In genomic region chr4:189904420-189905027, GRCh38 we compare ENCODE assay signal across 8 cellular contexts. TPM values are rescaled to one million over a fixed set of nuclear protein-coding genes. Genes with fewer than 3 reads are reported as not detected.
DNase-seq lines count a peak whose midpoint lies in the region; ATAC-seq, FAIRE-seq and TF ChIP-seq lines count a peak whose summit lies in the region.
"Not testable (repeated sequence)": the region's sequence is repeated elsewhere in the genome, so short reads cannot be mapped to it uniquely, and the experiment has no call there.

No MANE protein-coding gene starts in this region.

- peak; percentile 90 for ATAC-seq in GM18870 (IDR thresholded peaks at IDR 0.05; ENCODE audit: unreplicated experiment)
- ATAC-seq in HG02973 (IDR thresholded peaks at IDR 0.05; ENCODE audit: unreplicated experiment), result peak; percentile 81
- peak; percentile 84 for ATAC-seq in HepG2

- not testable (repeated sequence) for TF ChIP-seq POLR2A in endothelial cell of umbilical vein (IDR thresholded peaks at IDR 0.05; ENCODE audit: low read depth, low read length); HepG2 (IDR thresholded peaks at IDR 0.05; ENCODE audit: insufficient read depth in 1 of 2, low read depth in 2 of 2, low read length in 2 of 2)

- peak; percentile 32; the same call in 1 of the 2 replicates for TF ChIP-seq RAD21 in HepG2 (CRISPR knock-in tag; IDR thresholded peaks at IDR 0.05)

- not testable (repeated sequence) for H3K4me1 ChIP-seq in OCI-LY7 (ENCODE audit: insufficient read depth, low read length, poor library complexity, severe bottlenecking); endothelial cell of umbilical vein (ENCODE audit: control insufficient read depth, extremely low read depth, insufficient read depth, low read length); HepG2 (ENCODE audit: insufficient read depth, low read length)

- not testable (repeated sequence) for H3K9me3 ChIP-seq in OCI-LY7 (ENCODE audit: low read length); endothelial cell of umbilical vein (replicated peaks; ENCODE audit: control insufficient read depth, insufficient read depth, low read length); HepG2 (ENCODE audit: low read length)

- not testable (repeated sequence) for H3K27ac ChIP-seq in OCI-LY7 (ENCODE audit: low read depth, low read length, poor library complexity, severe bottlenecking); endothelial cell of umbilical vein (ENCODE audit: insufficient read depth, low read depth, low read length); HepG2 (ENCODE audit: extremely low read length, insufficient read depth, low read length)

- 0% methylated on average over 4 of the region's 6 CpGs for WGBS in HepG2 (ENCODE audit: low lambda C conversion rate)

- peak; percentile 80 for TF ChIP-seq CTCF in OCI-LY7 (conservative IDR thresholded peaks at IDR 0.05; ENCODE audit: low read length)
- TF ChIP-seq CTCF in endothelial cell of umbilical vein (IDR thresholded peaks at IDR 0.05; ENCODE audit: extremely low read depth in 1 of 2, insufficient read depth in 1 of 2, low read depth in 1 of 2, low read length in 2 of 2), result peak; percentile 51 to 55
- peak; percentile 69 for TF ChIP-seq CTCF in HepG2 (CRISPR knock-in tag; IDR thresholded peaks at IDR 0.05)

- not testable (repeated sequence) for H3K79me2 ChIP-seq in OCI-LY7 (ENCODE audit: insufficient read depth, low read depth, low read length); endothelial cell of umbilical vein (ENCODE audit: control insufficient read depth, insufficient read depth, low read length); HepG2 (ENCODE audit: insufficient read depth, low read length)

- H3K36me3 ChIP-seq in OCI-LY7 (ENCODE audit: insufficient read depth, low read length); endothelial cell of umbilical vein (ENCODE audit: control insufficient read depth in 2 of 2, extremely low read depth in 1 of 2, insufficient read depth in 2 of 2, low read length in 2 of 2); HepG2 (replicated peaks in 1 of 2; ENCODE audit: control insufficient read depth in 1 of 2, insufficient read depth in 2 of 2, low read length in 2 of 2): not testable (repeated sequence)

- H3K9ac ChIP-seq in endothelial cell of umbilical vein (replicated peaks; ENCODE audit: extremely low read depth, insufficient read depth, low read length); HepG2 (ENCODE audit: insufficient read depth, low read depth, low read length): not testable (repeated sequence)

- DNase-seq in Ammon's horn (ENCODE audit: low spot score) (peak; percentile 81), OCI-LY7 (ENCODE audit: low spot score) (peak; percentile 68), activated T-cell treated with anti-CD3 and anti-CD28 coated beads for 48 hours (ENCODE audit: low read depth) (peak; percentile 13), endothelial cell of umbilical vein (ENCODE audit: low read depth, low spot score) (peak; percentile 48), HepG2 (ENCODE audit: low spot score) (peak; percentile 57)
- DNase-seq in stimulated activated CD4-positive, alpha-beta T cell treated with anti-CD3 and anti-CD28 coated beads, Interleukin-12 subunit alpha, Interleukin-12 subunit beta, amount 100 ng/mL, for 48 hours (ENCODE audit: low read depth in 2 of 3, low spot score in 1 of 3), result peak in 2 of 3 donors; percentile 24 to 57

- not testable (repeated sequence) for H3K9me1 ChIP-seq in endothelial cell of umbilical vein (replicated peaks; ENCODE audit: control insufficient read depth, extremely low read depth, insufficient read depth, low read length)

- H4K20me1 ChIP-seq in OCI-LY7 (ENCODE audit: insufficient read depth, low read length); endothelial cell of umbilical vein (replicated peaks; ENCODE audit: control insufficient read depth, extremely low read depth, insufficient read depth, low read length); HepG2 (ENCODE audit: insufficient read depth, low read length): not testable (repeated sequence)

- CTCF ChIA-PET in OCI-LY7 (lab: Charles Lee; ENCODE audit: unreplicated experiment), result not testable (repeated sequence)
- CTCF ChIA-PET in endothelial cell of umbilical vein (lab: Charles Lee) (interaction anchor here (1.2 kb wide), 1 partner anchor 36 kb away, joined by 4 read pairs; the partner anchor contains the start of gene FRG1), HepG2 (lab: Yijun Ruan, JAX; ENCODE audit: low intra/inter-chr PET ratio, low total read pairs) (interaction anchor here (1.6 kb wide), 1 partner anchor 468 kb away, joined by 7 read pairs; no protein-coding TSS in a partner anchor)

- H3K9me2 ChIP-seq in OCI-LY7 (ENCODE audit: insufficient read depth, low read length), result not testable (repeated sequence)

- H3K27me3 ChIP-seq in endothelial cell of umbilical vein (ENCODE audit: control insufficient read depth in 2 of 2, insufficient read depth in 2 of 2, low read length in 2 of 2); HepG2 (ENCODE audit: control insufficient read depth in 1 of 2, insufficient read depth in 2 of 2, low read length in 2 of 2): not testable (repeated sequence)

- not testable (repeated sequence) for FAIRE-seq in endothelial cell of umbilical vein (lab: Jason Lieb, UNC)
- FAIRE-seq in HepG2 (lab: Jason Lieb, UNC), result peak; percentile 58

- in situ Hi-C loops in HepG2 (cut with HindIII; ENCODE audit: extremely low pct_ligation_motif_present, low pct_unique_long_range_greater_than_20kb), result loop anchor here (10.0 kb wide), 1 partner anchor 470 kb away; no protein-coding TSS in a partner anchor

- not testable (repeated sequence) for BruUV-seq in OCI-LY7 (replicated peaks; lab: Mats Ljungman, UMichigan); endothelial cell of umbilical vein (replicated peaks; lab: Mats Ljungman, UMichigan); HepG2 (replicated peaks; lab: Mats Ljungman, UMichigan)

- H3K4me3 ChIP-seq in OCI-LY7 (ENCODE audit: low read depth, low read length, poor library complexity, severe bottlenecking); endothelial cell of umbilical vein (replicated peaks in 1 of 3; ENCODE audit: insufficient read depth in 1 of 3, low read depth in 1 of 3, low read length in 3 of 3); HepG2 (replicated peaks in 1 of 3; ENCODE audit: insufficient read depth in 1 of 3, low read depth in 2 of 3, low read length in 3 of 3): not testable (repeated sequence)

- POLR2A ChIA-PET in OCI-LY7 (lab: Charles Lee); endothelial cell of umbilical vein (lab: Charles Lee); HepG2 (lab: Yijun Ruan, JAX): not testable (repeated sequence)

- H2AFZ ChIP-seq in OCI-LY7 (ENCODE audit: low read length); endothelial cell of umbilical vein (ENCODE audit: low read depth, low read length); HepG2 (ENCODE audit: low read length): not testable (repeated sequence)

- TF ChIP-seq EP300 in HepG2 (IDR thresholded peaks at IDR 0.05; ENCODE audit: low read depth in 2 of 2, low read length in 2 of 2); HepG2 (CRISPR knock-in tag; IDR thresholded peaks at IDR 0.05; ENCODE audit: borderline replicate concordance): not testable (repeated sequence)

- H3K4me2 ChIP-seq in OCI-LY7 (ENCODE audit: low read length); endothelial cell of umbilical vein (ENCODE audit: insufficient read depth, low read length); HepG2 (ENCODE audit: low read depth, low read length): not testable (repeated sequence)

- intact Hi-C loops in OCI-LY7 (cut with micrococcal nuclease; ENCODE audit: unreplicated experiment), result loop anchor here (10.0 kb wide), 1 partner anchor 110 kb away; no protein-coding TSS in a partner anchor
- intact Hi-C loops in endothelial cell of umbilical vein (cut with micrococcal nuclease); HepG2 (cut with micrococcal nuclease; ENCODE audit: unreplicated experiment): not testable (repeated sequence)

- dilution Hi-C loops in endothelial cell of umbilical vein (cut with MboI; ENCODE audit: extremely low pct_ligation_motif_present, low sequenced_read_pairs), result not testable (repeated sequence)

RNA-seq across cellular contexts. Expression of gene FRG1, which starts 36.1 kb away (rescaled TPM):
- total RNA-seq in OCI-LY7 (2014; rRNA removed; shearing (Covaris generic)), result 37.8 and 56.8 TPM in 2 replicates
- total RNA-seq in OCI-LY7 (2022), result 70.9 and 71.3 TPM in 2 replicates
- total RNA-seq in endothelial cell of umbilical vein, result 36.1 and 40.3 TPM in 2 replicates
- polyA plus RNA-seq in endothelial cell of umbilical vein, result 5.1 and 7.5 TPM in 2 replicates
- polyA plus RNA-seq in endothelial cell of umbilical vein (2011; cell fraction: cytosol; rRNA removed), result 16.6 and 18.1 TPM in 2 replicates
- 13.0 and 21.0 TPM in 2 replicates for polyA plus RNA-seq in endothelial cell of umbilical vein (2011; cell fraction: nucleus; rRNA removed)
- 33.3 and 43.5 TPM in 2 replicates for polyA plus RNA-seq in endothelial cell of umbilical vein (2012)
- polyA minus RNA-seq in endothelial cell of umbilical vein, result 3.8 and 4.1 TPM in 2 replicates
- polyA minus RNA-seq in endothelial cell of umbilical vein (2011; cell fraction: cytosol; rRNA and poly(A)+ RNA removed), result 7.7 TPM
- polyA minus RNA-seq in endothelial cell of umbilical vein (2011; cell fraction: nucleus; rRNA and poly(A)+ RNA removed), result 5.4 and 6.2 TPM in 2 replicates
- 42.6 and 58.3 TPM in 2 replicates for total RNA-seq in HepG2 (2016; rRNA removed; fragmentation: Illumina TruSeq; extraction: Trizol)
- 8.8 and 10.0 TPM in 2 replicates for total RNA-seq in HepG2 (2016; cell fraction: cytosol; rRNA removed; fragmentation: Illumina TruSeq; extraction: Trizol; ENCODE audit: low read depth)
- total RNA-seq in HepG2 (2016; cell fraction: insoluble cytoplasmic fraction; rRNA removed; fragmentation: Illumina TruSeq; extraction: Trizol), result 43.8 and 57.5 TPM in 2 replicates
- total RNA-seq in HepG2 (2016; cell fraction: membrane; rRNA removed; fragmentation: Illumina TruSeq; extraction: Trizol), result 8.2 and 10.8 TPM in 2 replicates
- total RNA-seq in HepG2 (2016; cell fraction: nucleus; rRNA removed; fragmentation: Illumina TruSeq; extraction: Trizol), result 23.9 and 27.4 TPM in 2 replicates
- 4.8 and 5.7 TPM in 2 replicates for polyA plus RNA-seq in HepG2 (2011; rRNA removed)
- 3.3 and 5.0 TPM in 2 replicates for polyA plus RNA-seq in HepG2 (2011; cell fraction: cytosol; rRNA removed)
- 3.0 and 3.5 TPM in 2 replicates for polyA plus RNA-seq in HepG2 (2011; cell fraction: nucleus; rRNA removed)
- 15.8 and 23.7 TPM in 2 replicates for polyA plus RNA-seq in HepG2 (2012)
- 8.2 and 9.7 TPM in 2 replicates for polyA plus RNA-seq in HepG2 (2016; cell fraction: cytosol; fragmentation: Illumina TruSeq; extraction: Trizol; ENCODE audit: low read depth)
- 50.6 and 51.6 TPM in 2 replicates for polyA plus RNA-seq in HepG2 (2016; cell fraction: insoluble cytoplasmic fraction; fragmentation: Illumina TruSeq; extraction: Trizol; ENCODE audit: low read depth)
- polyA plus RNA-seq in HepG2 (2016; cell fraction: membrane; fragmentation: Illumina TruSeq; extraction: Trizol; ENCODE audit: low read depth), result 7.7 and 8.3 TPM in 2 replicates
- 29.3 and 30.7 TPM in 2 replicates for polyA plus RNA-seq in HepG2 (2016; cell fraction: nucleus; fragmentation: Illumina TruSeq; extraction: Trizol; ENCODE audit: insufficient read depth, low read depth)
- polyA minus RNA-seq in HepG2 (2011; rRNA and poly(A)+ RNA removed; ENCODE audit: low replicate concordance), result 2.7 and 4.9 TPM in 2 replicates
- polyA minus RNA-seq in HepG2 (2011; cell fraction: cytosol; rRNA and poly(A)+ RNA removed), result 3.6 and 4.3 TPM in 2 replicates
- polyA minus RNA-seq in HepG2 (2011; cell fraction: nucleus; rRNA and poly(A)+ RNA removed), result 9.3 and 15.2 TPM in 2 replicates

Comparison
In these comparisons a context has a peak if more than half of its experiments do, and no peak if none do; other contexts are left out.
1. DNase-seq: peak in every context shown above with its lines; median percentile 81 in Ammon's horn; 68 in OCI-LY7; 57 in HepG2; 48 in endothelial cell of umbilical vein; 40 in stimulated activated CD4-positive, alpha-beta T cell treated with anti-CD3 and anti-CD28 coated beads, Interleukin-12 subunit alpha, Interleukin-12 subunit beta, amount 100 ng/mL, for 48 hours; 13 in activated T-cell treated with anti-CD3 and anti-CD28 coated beads for 48 hours.